Comparison of ENCODE assay signal across 21 cellular contexts in the genomic region with DNA sequence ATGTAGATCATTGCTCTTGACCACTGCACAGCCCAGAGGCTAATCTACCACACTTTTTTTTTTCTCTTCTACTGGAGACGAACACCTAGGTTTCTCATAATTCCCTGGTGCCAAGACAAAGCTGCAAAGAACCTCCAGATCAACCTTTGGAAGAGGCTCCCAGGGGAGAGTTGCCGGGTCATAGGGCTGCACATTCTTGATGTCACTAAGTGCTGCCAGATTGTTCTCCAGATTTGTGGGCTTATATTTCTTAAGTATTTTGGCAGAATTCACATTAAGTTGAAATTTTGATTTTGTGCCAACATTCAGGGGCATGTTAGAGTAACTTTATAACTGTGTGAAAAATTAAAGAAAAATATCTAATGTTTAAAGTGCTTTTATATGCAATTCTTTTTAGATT. TPM values are rescaled to one million over a fixed set of nuclear protein-coding genes. Genes with fewer than 3 reads are reported as not detected.
DNase-seq lines count a peak whose midpoint lies in the region; ATAC-seq and TF ChIP-seq lines count a peak whose summit lies in the region.
"Had no signal": no experiment of that assay in that cellular context is flagged by ENCODE, and none has a peak within 500 bp of the region (broad histone marks: within the 10 kb centered on the region; RNA-seq: fewer than 3 reads in every experiment).

No MANE protein-coding gene starts in this region.

- H3K27ac ChIP-seq in Karpas-422 (ENCODE audit: low read length) = no peak overlapping the region
- H3K27ac ChIP-seq in WERI-Rb-1 = no peak overlapping the region
- H3K27ac ChIP-seq: 22Rv1, A549, C4-2B had no signal

- no peak overlapping the region for H3K27ac Mint-ChIP-seq in nephron progenitor cell
- H3K27ac Mint-ChIP-seq: CD4-positive, alpha-beta memory T cell; H9; IgD-negative memory B cell had no signal

- H3K36me3 ChIP-seq in Karpas-422 (ENCODE audit: insufficient read depth, low read length) (no peaks in the 10 kb centered on the region; the same call in 1 of the 2 replicates), WERI-Rb-1 (no peaks in the 10 kb centered on the region)

- H2AFZ ChIP-seq in Karpas-422 (ENCODE audit: low read length) = 0 out of 2 replicates have a peak overlapping the region, but pooled peaks have one; percentile 37

- H3K27me3 Mint-ChIP-seq in nephron progenitor cell (ENCODE audit: low read depth, poor library complexity) = peaks cover 4% of the 10 kb centered on the region
- H3K27me3 Mint-ChIP-seq: CD4-positive, alpha-beta memory T cell had no signal

- H3K9me2 ChIP-seq in Karpas-422 (replicated peaks; ENCODE audit: insufficient read depth, low read length) = no peaks in the 10 kb centered on the region

- no peak overlapping the region for H3K9ac ChIP-seq in Karpas-422 (ENCODE audit: low read length)

- H3K9me3 Mint-ChIP-seq in nephron progenitor cell = no peaks in the 10 kb centered on the region
- H3K9me3 Mint-ChIP-seq: H9 had no signal

- peak; percentile 5 for DNase-seq in DMS 273 (lab: John Stamatoyannopoulos, UW; ENCODE audit: unreplicated experiment)
- no peak for DNase-seq in DMS 273 treated with DMSO at 0.1 percent for 48 hours (lab: John Stamatoyannopoulos, UW)
- DNase-seq in Karpas-422 = no peak
- peak; percentile 62 to 73 for DNase-seq in NCI-H524 (lab: John Stamatoyannopoulos, UW)
- peak; percentile 8 for DNase-seq in nephron progenitor cell
- DNase-seq in WERI-Rb-1 = no peak
- no peak for DNase-seq in SIG-M5 treated with dmso at 0.1 percent for 504 hours (lab: John Stamatoyannopoulos, UW; ENCODE audit: unreplicated experiment)
- DNase-seq: AML-193; Calu3; CD4-positive, alpha-beta memory T cell; DMS153; DMS79 treated with DMSO at 0.1 percent for 48 hours; GF-D8; H9 had no signal

- H4K20me1 ChIP-seq in Karpas-422 (ENCODE audit: insufficient read depth, low read depth, low read length) = no peaks in the 10 kb centered on the region

- H3K9me3 ChIP-seq in Karpas-422 (ENCODE audit: low read length) (no peaks in the 10 kb centered on the region; the same call in 1 of the 2 replicates), WERI-Rb-1 (ENCODE audit: severe bottlenecking) (no peaks in the 10 kb centered on the region)
- H3K9me3 ChIP-seq: A549 had no signal

- H3K36me3 Mint-ChIP-seq in nephron progenitor cell (ENCODE audit: low read depth) = no peaks in the 10 kb centered on the region
- H3K36me3 Mint-ChIP-seq: CD4-positive, alpha-beta memory T cell; IgD-negative memory B cell had no signal

- H3K4me2 ChIP-seq in Karpas-422 (ENCODE audit: low read depth, low read length, poor library complexity, severe bottlenecking) = no peak overlapping the region
- H3K4me2 ChIP-seq: A549 had no signal

- H3K4me3 ChIP-seq in Karpas-422 (ENCODE audit: low read length) = no peak overlapping the region
- no peak overlapping the region for H3K4me3 ChIP-seq in WERI-Rb-1 (ENCODE audit: low read depth, low read length)
- H3K4me3 ChIP-seq: A549 had no signal

- no peaks in the 10 kb centered on the region for H3K79me2 ChIP-seq in Karpas-422 (ENCODE audit: low read length)

- H3K4me3 Mint-ChIP-seq in nephron progenitor cell = no peak overlapping the region
- H3K4me3 Mint-ChIP-seq: CD4-positive, alpha-beta memory T cell; H9; IgD-negative memory B cell had no signal

- H3K27me3 ChIP-seq in Karpas-422 (ENCODE audit: low read length) (no peaks in the 10 kb centered on the region), WERI-Rb-1 (ENCODE audit: insufficient read depth, low read depth, severe bottlenecking) (no peaks in the 10 kb centered on the region)

- TF ChIP-seq CTCF in nephron progenitor cell (IDR thresholded peaks at IDR 0.05) = no peak
- no peak for TF ChIP-seq CTCF in WERI-Rb-1 (IDR thresholded peaks at IDR 0.05; ENCODE audit: low read depth, low read length)

- H3K4me1 Mint-ChIP-seq in nephron progenitor cell = no peaks in the 10 kb centered on the region
- H3K4me1 Mint-ChIP-seq: CD4-positive, alpha-beta memory T cell; H9; IgD-negative memory B cell had no signal

- ATAC-seq in GM21423 (IDR thresholded peaks at IDR 0.05; ENCODE audit: unreplicated experiment) = no peak
- ATAC-seq: A549, HepG2 had no signal

- peaks cover 10% of the 10 kb centered on the region for H3K4me1 ChIP-seq in Karpas-422 (ENCODE audit: low read length)
- H3K4me1 ChIP-seq: A549 had no signal

RNA-seq across cellular contexts. Expression of gene PDZRN4, which starts 13.5 kb away (rescaled TPM):
- 2.4 and 3.6 TPM in 2 replicates for total RNA-seq in Karpas-422 (2014; rRNA removed; shearing (Covaris generic); ENCODE audit: low replicate concordance)
- total RNA-seq: Calu3; CD4-positive, alpha-beta memory T cell; H1; H9; HepG2 had no signal

Comparison
In these comparisons a context has a peak if more than half of its experiments do, and no peak if none do; other contexts are left out.
1. DNase-seq: peak in DMS 273 (single experiment), NCI-H524 (2 of 2) and nephron progenitor cell (single experiment); none in DMS 273 treated with DMSO at 0.1 percent for 48 hours (single experiment), Karpas-422 (single experiment), WERI-Rb-1 (single experiment) and SIG-M5 treated with dmso at 0.1 percent for 504 hours (single experiment).